1 cellular context compared by ENCODE assay signal in genomic region chr11:1639102-1639620, GRCh38.
TF ChIP-seq lines count a peak whose summit lies in the region.

No MANE protein-coding gene starts in this region.

TF ChIP-seq in SK-N-SH, 30 proteins besides CTCF, POLR2A, EP300 and RAD21 (continued from another document):
- TF ChIP-seq IRF3 (IDR thresholded peaks at IDR 0.05; ENCODE audit: low read depth, low read length) = no peak
- peak; percentile 95 for TF ChIP-seq GATA2 (CRISPR knock-in tag; IDR thresholded peaks at IDR 0.05)
- TF ChIP-seq ZBTB33 (IDR thresholded peaks at IDR 0.05; ENCODE audit: borderline replicate concordance, low read depth) = no peak
- TF ChIP-seq RXRA (IDR thresholded peaks at IDR 0.05; ENCODE audit: borderline replicate concordance, low read depth) = no peak
- no peak for TF ChIP-seq ELF1 (IDR thresholded peaks at IDR 0.05)
- no peak for TF ChIP-seq MEF2A (IDR thresholded peaks at IDR 0.05; ENCODE audit: borderline replicate concordance, low read depth)
- peak; percentile 95 for TF ChIP-seq FOXJ3 (CRISPR knock-in tag; IDR thresholded peaks at IDR 0.05)
- no peak for TF ChIP-seq NRF1 (IDR thresholded peaks at IDR 0.05; ENCODE audit: low read depth, low read length)
- TF ChIP-seq GABPA (IDR thresholded peaks at IDR 0.05; ENCODE audit: low read depth) = no peak
- TF ChIP-seq RCOR1 (IDR thresholded peaks at IDR 0.05; ENCODE audit: low read length) = peak; percentile 85
